Comparison of ENCODE assay signal across 8 cellular contexts in genomic region chr3:9916734-9917680, GRCh38. TPM values are rescaled to one million over a fixed set of nuclear protein-coding genes. Genes with fewer than 3 reads are reported as not detected.
A peak's percentile ranks its signal among the peaks of the same experiment; 100 is the strongest.
DNase-seq lines count a peak whose midpoint lies in the region; ATAC-seq and TF ChIP-seq lines count a peak whose summit lies in the region.

A gene with protein sequence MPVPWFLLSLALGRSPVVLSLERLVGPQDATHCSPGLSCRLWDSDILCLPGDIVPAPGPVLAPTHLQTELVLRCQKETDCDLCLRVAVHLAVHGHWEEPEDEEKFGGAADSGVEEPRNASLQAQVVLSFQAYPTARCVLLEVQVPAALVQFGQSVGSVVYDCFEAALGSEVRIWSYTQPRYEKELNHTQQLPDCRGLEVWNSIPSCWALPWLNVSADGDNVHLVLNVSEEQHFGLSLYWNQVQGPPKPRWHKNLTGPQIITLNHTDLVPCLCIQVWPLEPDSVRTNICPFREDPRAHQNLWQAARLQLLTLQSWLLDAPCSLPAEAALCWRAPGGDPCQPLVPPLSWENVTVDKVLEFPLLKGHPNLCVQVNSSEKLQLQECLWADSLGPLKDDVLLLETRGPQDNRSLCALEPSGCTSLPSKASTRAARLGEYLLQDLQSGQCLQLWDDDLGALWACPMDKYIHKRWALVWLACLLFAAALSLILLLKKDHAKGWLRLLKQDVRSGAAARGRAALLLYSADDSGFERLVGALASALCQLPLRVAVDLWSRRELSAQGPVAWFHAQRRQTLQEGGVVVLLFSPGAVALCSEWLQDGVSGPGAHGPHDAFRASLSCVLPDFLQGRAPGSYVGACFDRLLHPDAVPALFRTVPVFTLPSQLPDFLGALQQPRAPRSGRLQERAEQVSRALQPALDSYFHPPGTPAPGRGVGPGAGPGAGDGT (plus strand): TSS chr3:9917098. CDS start chr3:9917316, 218 bp downstream.

- BruUV-seq in A673 (replicated peaks; lab: Mats Ljungman, UMichigan) = no TSS peak

- H3K4me3 ChIP-seq in A673 (ENCODE audit: low read depth, low read length, poor library complexity, severe bottlenecking) (peak within 1 kb of the TSS; percentile 64), foreskin fibroblast (ENCODE audit: low read depth in 1 of 2, low read length in 2 of 2) (peak within 1 kb of the TSS; percentile 62 to 75), thyroid gland (replicated peaks in 1 of 3) (peak within 1 kb of the TSS; percentile 25 to 46 (median 34))

- H3K9me3 ChIP-seq in A673 (ENCODE audit: low read depth, low read length, poor library complexity, severe bottlenecking) = no peaks in the 10 kb centered on the region
- no peaks in the 10 kb centered on the region for H3K9me3 ChIP-seq in thyroid gland

- H3K36me3 ChIP-seq in A673 (ENCODE audit: insufficient read depth, low read length, poor library complexity, severe bottlenecking) (no peaks in the 10 kb centered on the region), thyroid gland (no peaks in the 10 kb centered on the region)

- TF ChIP-seq POLR2A in thyroid gland (IDR thresholded peaks at IDR 0.05) = peak in 1 of 2 donors; percentile 82

- no peaks in the 10 kb centered on the region for H3K9me3 Mint-ChIP-seq in naive thymus-derived CD8-positive, alpha-beta T cell

- H3K4me3 Mint-ChIP-seq in naive thymus-derived CD8-positive, alpha-beta T cell = peak within 1 kb of the TSS; percentile 67 to 88 (median 80)

- H3K27me3 Mint-ChIP-seq in naive thymus-derived CD8-positive, alpha-beta T cell = peaks cover 2 to 7% (median 3%) of the 10 kb centered on the region in 5 donors

- TF ChIP-seq CTCF in A673 (conservative IDR thresholded peaks at IDR 0.05; ENCODE audit: low read depth, low read length) = no peak
- TF ChIP-seq CTCF in foreskin fibroblast (IDR thresholded peaks at IDR 0.05; ENCODE audit: low read depth, low read length) = no peak
- TF ChIP-seq CTCF in thyroid gland (IDR thresholded peaks at IDR 0.05) = no peak

- 4 to 9% methylated on average over 12 to 14 of the region's 19 CpGs for WGBS in thyroid gland, 2 donors

- intact Hi-C loops in A673 (cut with micrococcal nuclease; ENCODE audit: unreplicated experiment) = no loop called here
- intact Hi-C loops in thyroid gland (cut with DNase I) = no loop called here

- H3K27ac ChIP-seq in A673 (ENCODE audit: low read depth, low read length, poor library complexity, severe bottlenecking) = peak within 1 kb of the TSS; percentile 75
- H3K27ac ChIP-seq in thyroid gland = peak within 1 kb of the TSS; percentile 69 to 74 (median 71)

- H3K4me1 Mint-ChIP-seq in naive thymus-derived CD8-positive, alpha-beta T cell = peaks cover 3 to 20% (median 18%) of the 10 kb centered on the region in 4 donors

- DNase-seq in A673 (ENCODE audit: low spot score) (peak; percentile 86), H4 (ENCODE audit: low spot score) (peak; percentile 85), NCI-H774 (lab: John Stamatoyannopoulos, UW) (peak; percentile 57), foreskin fibroblast (peak; percentile 91 to 96), thyroid gland (peak; percentile 92)
- DNase-seq in activated naive CD4-positive, alpha-beta T cell treated with anti-CD3 and anti-CD28 coated beads, Interleukin-2, amount 50 U/mL, for 16 hours = peak; percentile 58
- peak in 1 of 10 donors; percentile 17 for DNase-seq in naive thymus-derived CD8-positive, alpha-beta T cell

- CTCF ChIA-PET in A673 (lab: Charles Lee) = no interaction called here

- POLR2A ChIA-PET in A673 (lab: Charles Lee; ENCODE audit: low non-redundant PET) = no interaction called here
- POLR2A ChIA-PET in naive thymus-derived CD8-positive, alpha-beta T cell (lab: Charles Lee) = interaction anchor here (1.0 to 2.1 kb wide), 3 partner anchors 15 to 124 kb away, joined by 3 to 10 read pairs (median 3); partner anchors contain the start of genes ARPC4 and TADA3

- H3K36me3 Mint-ChIP-seq in naive thymus-derived CD8-positive, alpha-beta T cell = no peaks in the 10 kb centered on the region

- H3K27me3 ChIP-seq in A673 (replicated peaks; ENCODE audit: insufficient read depth, low read depth, low read length, poor library complexity) (no peaks in the 10 kb centered on the region), thyroid gland (no peaks in the 10 kb centered on the region)

- H3K27ac Mint-ChIP-seq in naive thymus-derived CD8-positive, alpha-beta T cell = peak within 1 kb of the TSS in 6 of 10 donors; percentile 18 to 87 (median 50)

- peaks cover 29% of the 10 kb centered on the region for H3K4me1 ChIP-seq in A673 (ENCODE audit: insufficient read depth, low read length, poor library complexity, severe bottlenecking)
- peaks cover 29 to 33% of the 10 kb centered on the region in 2 donors for H3K4me1 ChIP-seq in thyroid gland

- ATAC-seq in naive thymus-derived CD8-positive, alpha-beta T cell = peak; percentile 39 to 49
- no peak for ATAC-seq in GM18520 (IDR thresholded peaks at IDR 0.05; ENCODE audit: unreplicated experiment)

RNA-seq across cellular contexts. Expression of the gene that starts here (rescaled TPM):
- total RNA-seq in A673 (2021) = 9.3 and 15.2 TPM in 2 replicates
- total RNA-seq in H4 (2014; rRNA removed; shearing (Covaris generic)) = 23.0 and 32.4 TPM in 2 replicates
- total RNA-seq in naive thymus-derived CD8-positive, alpha-beta T cell = under 1 TPM; 0.39 to 0.66 TPM
- 10 to 100 TPM in 1 of 3 donors, 1 to 10 TPM in 2; 9.5 to 10.0 (median 9.8) TPM for polyA plus RNA-seq in naive thymus-derived CD8-positive, alpha-beta T cell
- 10 to 100 TPM; 64.2 to 70.2 (median 68.0) TPM for total RNA-seq in thyroid gland
